In genomic region chr12:125683748-125684381, GRCh38 we compare ENCODE assay signal across 8 cellular contexts.
DNase-seq lines count a peak whose midpoint lies in the region; ATAC-seq, FAIRE-seq and TF ChIP-seq lines count a peak whose summit lies in the region.

No MANE protein-coding gene starts in this region.

- TF ChIP-seq CTCF in GM12878 (IDR thresholded peaks at IDR 0.05 in 2 of 3, conservative IDR thresholded peaks at IDR 0.05 in 1 of 3; ENCODE audit: control insufficient read depth in 2 of 3, extremely low read depth in 1 of 3, insufficient read depth in 1 of 3, low read depth in 3 of 3, low read length in 3 of 3) = peak; percentile 59 to 76 (median 65)
- TF ChIP-seq CTCF in prostate gland (IDR thresholded peaks at IDR 0.05) = peak in 2 of 4 experiments; percentile 46 to 51
- TF ChIP-seq CTCF in suprapubic skin (IDR thresholded peaks at IDR 0.05) = peak in 1 of 2 donors; percentile 18

- intact Hi-C loops in GM12878 (cut with micrococcal nuclease; ENCODE audit: unreplicated experiment) = loop anchor here (2.0 to 10.0 kb wide), 3 partner anchors 151 to 499 kb away; partner anchors contain the start of gene TMEM132B
- intact Hi-C loops in prostate gland (cut with DNase I) = no loop called here

- H4K20me1 ChIP-seq in GM12878 (ENCODE audit: control insufficient read depth, insufficient read depth) = no peaks in the 10 kb centered on the region

- no peak overlapping the region for H3K4me3 ChIP-seq in GM12878
- H3K4me3 ChIP-seq in prostate gland = no peak overlapping the region
- no peak overlapping the region for H3K4me3 ChIP-seq in suprapubic skin

- FAIRE-seq in GM12878 (lab: Jason Lieb, UNC) = no peak

- POLR2A ChIA-PET in GM12878 (lab: Charles Lee) = no interaction called here

- RAD21 ChIA-PET in GM12878 (lab: Charles Lee; ENCODE audit: unreplicated experiment) = no interaction called here

- H3K36me3 ChIP-seq in GM12878 (ENCODE audit: control insufficient read depth in 2 of 2, insufficient read depth in 2 of 2, low read length in 1 of 2) = no peaks in the 10 kb centered on the region
- no peaks in the 10 kb centered on the region for H3K36me3 ChIP-seq in prostate gland
- H3K36me3 ChIP-seq in suprapubic skin = no peaks in the 10 kb centered on the region

- H3K4me1 ChIP-seq in GM12878 (ENCODE audit: control insufficient read depth, insufficient read depth, low read length) (no peaks in the 10 kb centered on the region), prostate gland (replicated peaks) (no peaks in the 10 kb centered on the region), suprapubic skin (no peaks in the 10 kb centered on the region)

- ATAC-seq in GM18909 (IDR thresholded peaks at IDR 0.05; ENCODE audit: poor library complexity, unreplicated experiment) (peak; percentile 89), HG03469 (IDR thresholded peaks at IDR 0.05; ENCODE audit: unreplicated experiment) (peak; percentile 68), GM12878 (peak; percentile 96), HG03196 (IDR thresholded peaks at IDR 0.05; ENCODE audit: unreplicated experiment) (no peak)

- SMC1A ChIA-PET in GM12878 (lab: Charles Lee; ENCODE audit: uncharacterized antibody, unreplicated experiment) = interaction anchor here (1.3 to 1.6 kb wide), 4 partner anchors 17 to 166 kb away, joined by 3 to 5 read pairs (median 4); no protein-coding TSS in a partner anchor

- no peak for TF ChIP-seq EP300 in GM12878 (IDR thresholded peaks at IDR 0.05; ENCODE audit: borderline replicate concordance in 1 of 2, control insufficient read depth in 1 of 2, low read depth in 2 of 2, low read length in 2 of 2)
- TF ChIP-seq EP300 in suprapubic skin (IDR thresholded peaks at IDR 0.05) = no peak

- DNase-seq in COR-L47 (lab: John Stamatoyannopoulos, UW) = peak; percentile 25
- no peak for DNase-seq in GM12878 (ENCODE audit: low read depth, low spot score)
- DNase-seq in prostate gland (ENCODE audit: low spot score) = peak; percentile 22
- no peak for DNase-seq in suprapubic skin (ENCODE audit: low spot score in 2 of 2)
- no peak for DNase-seq in NCI-H524 treated with DMSO at 0.1 percent for 48 hours (lab: John Stamatoyannopoulos, UW)

- no peak overlapping the region for H2AFZ ChIP-seq in GM12878 (ENCODE audit: control insufficient read depth, low read depth, low read length)

- in situ Hi-C loops in GM12878 (cut with MboI) = no loop called here

- BruUV-seq in GM12878 (replicated peaks; lab: Mats Ljungman, UMichigan) = no TSS peak

- H3K27ac ChIP-seq in GM12878 (ENCODE audit: control insufficient read depth, insufficient read depth) = no peak overlapping the region
- no peak overlapping the region for H3K27ac ChIP-seq in prostate gland
- no peak overlapping the region for H3K27ac ChIP-seq in suprapubic skin

- no peaks in the 10 kb centered on the region for H3K27me3 ChIP-seq in GM12878 (replicated peaks in 1 of 2; ENCODE audit: control insufficient read depth in 2 of 2, insufficient read depth in 2 of 2, low read length in 1 of 2)
- H3K27me3 ChIP-seq in prostate gland (replicated peaks; ENCODE audit: insufficient read depth) = peaks cover 5% of the 10 kb centered on the region
- H3K27me3 ChIP-seq in suprapubic skin = peaks cover 3% of the 10 kb centered on the region

- WGBS in GM12878 (ENCODE audit: insufficient coverage, insufficient replicate concordance, low lambda C conversion rate, missing lambda C conversion rate) = 10% methylated on average over 30 of the region's 30 CpGs
- WGBS in prostate gland = 14% methylated on average over 30 of the region's 30 CpGs
- 13% methylated on average over 27 of the region's 30 CpGs for WGBS in suprapubic skin

- CTCF ChIA-PET in GM12878 (lab: Yijun Ruan, JAX) = interaction anchor here (0.7 to 3.9 kb wide), 11 partner anchors 9 to 501 kb away, joined by 3 to 33 read pairs (median 3); no protein-coding TSS in a partner anchor

- peak; percentile 62 for TF ChIP-seq RAD21 in GM12878 (IDR thresholded peaks at IDR 0.05; ENCODE audit: insufficient read depth, low read depth, low read length)

- no peak overlapping the region for H3K4me2 ChIP-seq in GM12878 (ENCODE audit: control insufficient read depth, insufficient read depth)

- TF ChIP-seq POLR2A in GM12878 (IDR thresholded peaks at IDR 0.05; ENCODE audit: low read depth, low read length) (no peak), prostate gland (IDR thresholded peaks at IDR 0.05) (no peak), suprapubic skin (IDR thresholded peaks at IDR 0.05) (no peak)

- no peaks in the 10 kb centered on the region for H3K79me2 ChIP-seq in GM12878 (ENCODE audit: control insufficient read depth, insufficient read depth, low read length)

- H3K9me3 ChIP-seq in GM12878 (replicated peaks; ENCODE audit: control insufficient read depth, insufficient read depth, low read length) (no peaks in the 10 kb centered on the region), prostate gland (no peaks in the 10 kb centered on the region), suprapubic skin (no peaks in the 10 kb centered on the region)

- H3K9ac ChIP-seq in GM12878 (ENCODE audit: control insufficient read depth, insufficient read depth, low read length) = no peak overlapping the region

TF ChIP-seq in GM12878, 131 proteins besides CTCF, POLR2A, EP300 and RAD21:
- TF ChIP-seq YY1 (IDR thresholded peaks at IDR 0.05; ENCODE audit: low read depth, low read length) (0 out of 2 replicates have a peak, but pooled peaks have one; percentile 39), SMC3 (IDR thresholded peaks at IDR 0.05; ENCODE audit: borderline replicate concordance, low read length) (peak; percentile 53; the same call in 1 of the 2 replicates), TAF1 (IDR thresholded peaks at IDR 0.05; ENCODE audit: borderline replicate concordance, low read depth, low read length) (no peak)

Comparison
In these comparisons a context has a peak if more than half of its experiments do, and no peak if none do; other contexts are left out.
1. DNase-seq: peak in COR-L47 (single experiment) and prostate gland (single experiment); none in GM12878 (single experiment), suprapubic skin (0 of 2) and NCI-H524 treated with DMSO at 0.1 percent for 48 hours (single experiment).